ENCODE assay signal across 14 cellular contexts in the genomic region with DNA sequence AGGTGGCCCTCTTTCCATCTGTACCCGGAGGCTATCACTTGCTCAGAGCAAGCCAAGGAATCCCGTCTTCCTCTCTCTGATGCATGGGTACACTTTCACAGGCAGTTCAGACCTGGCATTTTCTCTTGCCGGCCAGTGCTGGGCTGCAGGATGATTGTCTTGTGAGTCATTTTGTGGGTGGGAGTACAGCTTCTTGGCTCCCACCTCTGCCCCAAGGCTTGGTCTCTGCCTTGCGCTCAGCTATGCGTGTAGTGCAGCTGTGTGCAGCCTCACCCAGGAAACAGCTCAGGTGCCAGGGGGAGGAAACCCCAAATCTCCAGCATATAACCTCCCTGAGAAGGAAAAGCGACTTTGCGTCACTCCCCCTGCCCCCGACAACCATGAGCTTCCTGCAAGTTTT. TPM values are rescaled to one million over a fixed set of nuclear protein-coding genes. Genes with fewer than 3 reads are reported as not detected.
DNase-seq lines count a peak whose midpoint lies in the region; ATAC-seq, FAIRE-seq and TF ChIP-seq lines count a peak whose summit lies in the region.
"Had no signal": no experiment of that assay in that cellular context is flagged by ENCODE, and none has a peak within 500 bp of the region (broad histone marks: within the 10 kb centered on the region; RNA-seq: fewer than 3 reads in every experiment).

No MANE protein-coding gene starts in this region.

- FAIRE-seq in kidney (lab: Jason Lieb, UNC) = no peak
- FAIRE-seq: endothelial cell of umbilical vein, TTC549 had no signal

- H3K27me3 ChIP-seq in HUES48 (ENCODE audit: control insufficient read depth, insufficient read depth, low read length) = peaks cover 34% of the 10 kb centered on the region

- H3K9me3 ChIP-seq in HUES48 (ENCODE audit: control insufficient read depth, insufficient read depth, low read length) (no peaks in the 10 kb centered on the region), kidney (ENCODE audit: control insufficient read depth in 1 of 2, low read length in 2 of 2) (no peaks in the 10 kb centered on the region)

- no peak for ATAC-seq in GM19452 (IDR thresholded peaks at IDR 0.05; ENCODE audit: unreplicated experiment)
- ATAC-seq: activated T-cell treated with anti-CD3 and anti-CD28 coated beads, Interleukin-2, amount 50 U/mL, for 4 hours had no signal

- in situ Hi-C loops in ACHN (cut with HindIII; ENCODE audit: low pct_ligation_motif_present, low pct_unique_long_range_greater_than_20kb, low sequenced_read_pairs) = no loop called here

- no peak for TF ChIP-seq CTCF in kidney (IDR thresholded peaks at IDR 0.05; ENCODE audit: borderline replicate concordance, extremely low read depth, insufficient read depth)

- H3K27ac ChIP-seq in HUES48 (ENCODE audit: low read depth, low read length) = peak overlapping the region; percentile 73
- H3K27ac ChIP-seq in kidney (ENCODE audit: low read depth in 2 of 2, low read length in 2 of 2) = no peak overlapping the region

- H3K4me3 ChIP-seq in HUES48 (ENCODE audit: low read depth, low read length) = no peak overlapping the region; the same call in 1 of the 2 replicates
- H3K4me3 ChIP-seq in kidney (ENCODE audit: low read length in 2 of 2) = no peak overlapping the region

- intact Hi-C loops in kidney (cut with DNase I) = loop anchor here (10.0 kb wide), 1 partner anchor 1094 kb away; no protein-coding TSS in a partner anchor

- H3K9ac ChIP-seq in HUES48 (ENCODE audit: low read depth, low read length) (no peak overlapping the region), kidney (ENCODE audit: low read length in 2 of 2) (no peak overlapping the region)

- H3K4me1 ChIP-seq in HUES48 (ENCODE audit: control insufficient read depth, insufficient read depth, low read length) (peaks cover 20% of the 10 kb centered on the region), kidney (ENCODE audit: control insufficient read depth in 1 of 2, insufficient read depth in 1 of 2, low read depth in 1 of 2, low read length in 2 of 2) (peaks cover 5 to 8% of the 10 kb centered on the region in 2 donors)

- no peaks in the 10 kb centered on the region for H3K36me3 ChIP-seq in HUES48 (ENCODE audit: control insufficient read depth, insufficient read depth, low read length)
- no peaks in the 10 kb centered on the region for H3K36me3 ChIP-seq in kidney (ENCODE audit: control insufficient read depth in 1 of 2, insufficient read depth in 2 of 2, low read length in 2 of 2)

- DNase-seq in ACHN (peak; percentile 84), astrocyte of the hippocampus (ENCODE audit: low read depth, low spot score) (peak; percentile 77), kidney (peak; percentile 84), NCI-H187 treated with DMSO at 0.1 percent for 48 hours (lab: John Stamatoyannopoulos, UW) (no peak), NOMO-1 treated with dmso at 0.1 percent for 144 hours (lab: John Stamatoyannopoulos, UW; ENCODE audit: unreplicated experiment) (no peak), Ammon's horn (ENCODE audit: low spot score) (no peak)
- DNase-seq: activated naive CD8-positive, alpha-beta T cell treated with anti-CD3 and anti-CD28 coated beads for 36 hours; activated T-cell treated with anti-CD3 and anti-CD28 coated beads, Interleukin-2, amount 50 U/mL, for 4 hours; NCI-H1105 treated with DMSO at 0.1 percent for 48 hours had no signal

RNA-seq across cellular contexts. Expression of gene AJAP1, which starts 3.9 kb away (rescaled TPM):
- 5.5 TPM for total RNA-seq in kidney
- 2.7 TPM for polyA plus RNA-seq in kidney (ENCODE audit: insufficient read depth, low read depth, low replicate concordance)
- total RNA-seq: activated naive CD8-positive, alpha-beta T cell treated with anti-CD3 and anti-CD28 coated beads for 36 hours; chondrocyte; endothelial cell of umbilical vein had no signal
- polyA plus RNA-seq: endothelial cell of umbilical vein had no signal

Comparison
In these comparisons a context has a peak if more than half of its experiments do, and no peak if none do; other contexts are left out.
1. DNase-seq: peak in ACHN (single experiment), astrocyte of the hippocampus (single experiment) and kidney (single experiment); none in NCI-H187 treated with DMSO at 0.1 percent for 48 hours (single experiment), NOMO-1 treated with dmso at 0.1 percent for 144 hours (single experiment) and Ammon's horn (single experiment).